ENCODE assay signal across 25 cellular contexts in genomic region chr15:83549563-83549962, GRCh38.
"Had no signal": no experiment of that assay in that cellular context is flagged by ENCODE, and none has a peak within 500 bp of the region (broad histone marks: within the 10 kb centered on the region; RNA-seq: fewer than 3 reads in every experiment).

No MANE protein-coding gene starts in this region.

- FAIRE-seq: bronchial epithelial cell, colon, endometrium had no signal

- H3K4me3 ChIP-seq: heart left ventricle, neural progenitor cell, upper lobe of left lung, vagina had no signal

- H3K79me2 ChIP-seq: parathyroid adenoma had no signal

- H3K9ac ChIP-seq: neural progenitor cell, parathyroid adenoma had no signal

- H3K27me3 ChIP-seq: neural progenitor cell, upper lobe of left lung, vagina had no signal

- H3K4me1 ChIP-seq: foreskin keratinocyte, heart left ventricle, neural progenitor cell, parathyroid adenoma, upper lobe of left lung, vagina had no signal

- H3K27ac ChIP-seq: foreskin keratinocyte, heart left ventricle, neural progenitor cell, parathyroid adenoma, upper lobe of left lung, vagina had no signal

- DNase-seq: activated CD4-positive, alpha-beta memory T cell treated with anti-CD3 and anti-CD28 coated beads for 36 hours; activated CD4-positive, alpha-beta T cell treated with anti-CD3 and anti-CD28 coated beads, Interleukin-2, amount 10 ng/mL, durations not matched to agents 24 days and 14 days; activated CD4-positive, CD25-positive, alpha-beta regulatory T cell treated with anti-CD3 and anti-CD28 coated beads, Interleukin-2, amount 50 U/mL, for 72 hours; activated naive CD8-positive, alpha-beta T cell treated with anti-CD3 and anti-CD28 coated beads, Interleukin-2, amount 50 U/mL, for 24 hours; activated T-cell treated with anti-CD3 and anti-CD28 coated beads, Interleukin-2, amount 50 U/mL, for 48 hours; anterior cingulate cortex; dermis blood vessel endothelial cell; effector CD8-positive, alpha-beta T cell; erythroblast; heart left ventricle; naive thymus-derived CD8-positive, alpha-beta T cell; occipital lobe; right cardiac atrium; stimulated activated CD4-positive, alpha-beta T cell treated with anti-CD3 and anti-CD28 coated beads, Interleukin-12 subunit alpha, Interleukin-12 subunit beta, amount 100 ng/mL, for 4 hours; stimulated activated CD4-positive, alpha-beta T cell treated with anti-CD3 and anti-CD28 coated beads, Interleukin-4, amount 100 ng/mL, for 1 hour; stimulated activated naive CD8-positive, alpha-beta T cell treated with anti-CD3 and anti-CD28 coated beads, Interleukin-15, Interleukin-2, amounts not matched to agents 100 U/mL and 50 U/mL, for 24 hours; T-helper 17 cell; upper lobe of left lung had no signal

- H3K4me2 ChIP-seq: neural progenitor cell had no signal

- ATAC-seq: activated naive CD8-positive, alpha-beta T cell treated with anti-CD3 and anti-CD28 coated beads, Interleukin-2, amount 50 U/mL, for 24 hours; foreskin keratinocyte; heart left ventricle; naive thymus-derived CD8-positive, alpha-beta T cell; right cardiac atrium; stimulated activated naive CD8-positive, alpha-beta T cell treated with anti-CD3 and anti-CD28 coated beads, Interleukin-15, Interleukin-2, amounts not matched to agents 100 U/mL and 50 U/mL, for 24 hours; T-helper 17 cell had no signal

- H3K9me3 ChIP-seq: upper lobe of left lung, vagina had no signal

- H3K36me3 ChIP-seq: heart left ventricle, neural progenitor cell, upper lobe of left lung, vagina had no signal
